Comparison of ENCODE assay signal across 8 cellular contexts in genomic region chr16:56610017-56610608, GRCh38. TPM values are rescaled to one million over a fixed set of nuclear protein-coding genes. Genes with fewer than 3 reads are reported as not detected.
DNase-seq lines count a peak whose midpoint lies in the region; ATAC-seq and TF ChIP-seq lines count a peak whose summit lies in the region.

No MANE protein-coding gene starts in this region.

- DNase-seq in Peyer's patch (peak; percentile 58 to 79 (median 64)), globus pallidus (ENCODE audit: low spot score) (peak; percentile 58), NCI-H1105 treated with DMSO at 0.1 percent for 48 hours (lab: John Stamatoyannopoulos, UW) (no peak), NCI-H2227 (lab: John Stamatoyannopoulos, UW; ENCODE audit: unreplicated experiment) (no peak), iPS-NIHi7 (ENCODE audit: extremely low spot score) (no peak)
- peak; percentile 89 for DNase-seq in activated effector memory CD4-positive, alpha-beta T cell treated with anti-CD3 and anti-CD28 coated beads, Interleukin-2, amount 50 U/mL, for 16 hours

- peak overlapping the region; percentile 62 to 93 (median 76) for H3K9ac ChIP-seq in skeletal muscle tissue (ENCODE audit: low read depth in 1 of 3, low read length in 3 of 3)

- H3K36me3 ChIP-seq in Peyer's patch, result no peaks in the 10 kb centered on the region
- H3K36me3 ChIP-seq in skeletal muscle tissue (ENCODE audit: control insufficient read depth in 3 of 3, insufficient read depth in 3 of 3, low read length in 3 of 3), result no peaks in the 10 kb centered on the region

- no peak for TF ChIP-seq POLR2A in Peyer's patch (IDR thresholded peaks at IDR 0.05)

- H3K27me3 ChIP-seq in Peyer's patch (no peaks in the 10 kb centered on the region), skeletal muscle tissue (ENCODE audit: control insufficient read depth in 3 of 3, insufficient read depth in 3 of 3, low read length in 3 of 3) (no peaks in the 10 kb centered on the region)

- peak overlapping the region; percentile 75 to 93 (median 84) for H3K27ac ChIP-seq in Peyer's patch
- H3K27ac ChIP-seq in skeletal muscle tissue (ENCODE audit: low read depth, low read length), result peak overlapping the region; percentile 98

- no peak for TF ChIP-seq CTCF in Peyer's patch (IDR thresholded peaks at IDR 0.05)

- H3K4me1 ChIP-seq in Peyer's patch (peaks cover 0 to 14% (median 7%) of the 10 kb centered on the region in 4 donors), skeletal muscle tissue (ENCODE audit: control insufficient read depth in 3 of 3, insufficient read depth in 3 of 3, low read length in 3 of 3) (peaks cover 64 to 67% (median 65%) of the 10 kb centered on the region in 3 donors)

- H3K9me3 ChIP-seq in Peyer's patch (no peaks in the 10 kb centered on the region), skeletal muscle tissue (ENCODE audit: control insufficient read depth in 3 of 3, low read length in 3 of 3) (no peaks in the 10 kb centered on the region)

- H3K4me3 ChIP-seq in Peyer's patch (peak overlapping the region; percentile 40 to 66 (median 54)), skeletal muscle tissue (ENCODE audit: low read length in 3 of 3) (peak overlapping the region; percentile 28 to 89 (median 47))

- peak; percentile 23 for ATAC-seq in GM21723 (IDR thresholded peaks at IDR 0.05; ENCODE audit: unreplicated experiment)

RNA-seq across cellular contexts. Expression of gene MT2A, which starts 1.7 kb away (rescaled TPM):
- total RNA-seq in Peyer's patch, result 1,000 to 10,000 TPM in 1 of 4 donors, 100 to 1,000 TPM in 1, 10 to 100 TPM in 2; 33.2 to 1,072 (median 216) TPM
- 2.1 TPM for total RNA-seq in skeletal muscle tissue

RNA-seq across cellular contexts. Expression of gene MT1E, which starts 15.5 kb away (rescaled TPM):
- total RNA-seq in Peyer's patch (1,000 to 10,000 TPM in 1 of 4 donors, 100 to 1,000 TPM in 1, 10 to 100 TPM in 2; 53.9 to 2,225 (median 195) TPM), skeletal muscle tissue (18.8 TPM)

RNA-seq across cellular contexts. Expression of gene MT3, which starts 20.8 kb away (rescaled TPM):
- total RNA-seq in Peyer's patch (not detected), skeletal muscle tissue (1.0 TPM)

RNA-seq across cellular contexts. Expression of gene MT1M, which starts 22.3 kb away (rescaled TPM):
- total RNA-seq in Peyer's patch (100 to 1,000 TPM in 1 of 4 donors, 10 to 100 TPM in 1, 1 to 10 TPM in 2; 3.5 to 252 (median 11.3) TPM), skeletal muscle tissue (2.1 TPM)

RNA-seq across cellular contexts. Expression of gene MT1A, which starts 28.4 kb away (rescaled TPM):
- total RNA-seq in Peyer's patch (100 to 1,000 TPM in 1 of 4 donors, not detected in 3; 102 TPM), skeletal muscle tissue (not detected)

Comparison
In these comparisons a context has a peak if more than half of its experiments do, and no peak if none do; other contexts are left out.
1. DNase-seq: peak in Peyer's patch (3 of 3), activated effector memory CD4-positive, alpha-beta T cell treated with anti-CD3 and anti-CD28 coated beads, Interleukin-2, amount 50 U/mL, for 16 hours (single experiment) and globus pallidus (single experiment); none in NCI-H1105 treated with DMSO at 0.1 percent for 48 hours (single experiment), NCI-H2227 (single experiment) and iPS-NIHi7 (single experiment).
2. RNA of gene MT2A, which starts 1.7 kb away (total RNA-seq): 33.2 to 1,072 TPM in Peyer's patch; 2.1 TPM in skeletal muscle tissue (single experiment); every median in the first group is over 10 times any median in the second.